In genomic region chr9:95132406-95133350, GRCh38 we compare ENCODE assay signal across 17 cellular contexts.
DNase-seq lines count a peak whose midpoint lies in the region; ATAC-seq and TF ChIP-seq lines count a peak whose summit lies in the region.
"Had no signal": no experiment of that assay in that cellular context is flagged by ENCODE, and none has a peak within 500 bp of the region (broad histone marks: within the 10 kb centered on the region; RNA-seq: fewer than 3 reads in every experiment).

No MANE protein-coding gene starts in this region.

- no peaks in the 10 kb centered on the region for H3K79me2 ChIP-seq in smooth muscle cell (ENCODE audit: low read depth)

- WGBS in smooth muscle cell (ENCODE audit: low lambda C conversion rate) = 54% methylated on average over 16 of the region's 16 CpGs

- no peak overlapping the region for H3K4me3 ChIP-seq in smooth muscle cell
- H3K4me3 ChIP-seq: BLaER1 treated with 17β-estradiol and CSF1 and Interleukin-3, amounts not matched to agents 10 nM and 100 nM; left lung had no signal

- DNase-seq in NCI-H1436 treated with DMSO at 0.1 percent for 48 hours (lab: John Stamatoyannopoulos, UW) = peak; percentile 21
- DNase-seq in SHP77 (lab: John Stamatoyannopoulos, UW) = peak; percentile 52 to 63
- peak; percentile 25 for DNase-seq in iris pigment epithelial cell (ENCODE audit: low read depth)
- DNase-seq in smooth muscle cell (lab: John Stamatoyannopoulos, UW; ENCODE audit: unreplicated experiment) = no peak
- DNase-seq in activated CD4-positive, alpha-beta T cell treated with anti-CD3 and anti-CD28 coated beads, Interleukin-2, amount 50 U/mL, for 48 hours = no peak
- no peak for DNase-seq in NCI-H2081 (lab: John Stamatoyannopoulos, UW)
- no peak for DNase-seq in NCI-H146 treated with DMSO at 0.1 percent for 48 hours (lab: John Stamatoyannopoulos, UW; ENCODE audit: unreplicated experiment)
- DNase-seq: activated CD4-positive, CD25-positive, alpha-beta regulatory T cell treated with anti-CD3 and anti-CD28 coated beads, Interleukin-2, amount 50 U/mL, for 72 hours; activated naive CD4-positive, alpha-beta T cell treated with Interleukin-2 at 50 U/mL for 16 hours; dermis blood vessel endothelial cell; DMS53; left lung; naive B cell; NCI-H187; T-helper 2 cell had no signal

- H3K4me2 ChIP-seq in smooth muscle cell = peak overlapping the region; percentile 10
- H3K4me2 ChIP-seq: BLaER1 treated with 17β-estradiol and CSF1 and Interleukin-3, amounts not matched to agents 10 nM and 100 nM had no signal

- no peaks in the 10 kb centered on the region for H3K9me3 ChIP-seq in smooth muscle cell (replicated peaks; ENCODE audit: low read depth)
- H3K9me3 ChIP-seq: BLaER1 treated with 17β-estradiol and CSF1 and Interleukin-3, amounts not matched to agents 10 nM and 100 nM; left lung had no signal

- H3K4me1 ChIP-seq in smooth muscle cell (ENCODE audit: low read depth) = peaks cover 5% of the 10 kb centered on the region

- no peaks in the 10 kb centered on the region for H3K27me3 ChIP-seq in smooth muscle cell (ENCODE audit: low read depth)
- H3K27me3 ChIP-seq: BLaER1 treated with 17β-estradiol and CSF1 and Interleukin-3, amounts not matched to agents 10 nM and 100 nM; left lung had no signal

- peak overlapping the region; percentile 39 for H3K27ac ChIP-seq in smooth muscle cell (ENCODE audit: low read depth)
- H3K27ac ChIP-seq: BLaER1 treated with 17β-estradiol and CSF1 and Interleukin-3, amounts not matched to agents 10 nM and 100 nM; left lung had no signal

- no peaks in the 10 kb centered on the region for H3K36me3 ChIP-seq in smooth muscle cell (ENCODE audit: low read depth)

- no peak for ATAC-seq in HG03280 (IDR thresholded peaks at IDR 0.05; ENCODE audit: unreplicated experiment)
- ATAC-seq: left lung had no signal

- no peak overlapping the region for H2AFZ ChIP-seq in smooth muscle cell (ENCODE audit: low read depth)

- no peak for TF ChIP-seq CTCF in smooth muscle cell (IDR thresholded peaks at IDR 0.05; ENCODE audit: borderline replicate concordance, insufficient read depth, poor library complexity, severe bottlenecking)

- H3K9ac ChIP-seq in smooth muscle cell (ENCODE audit: low read depth) = no peak overlapping the region

- peaks cover 14% of the 10 kb centered on the region for H3F3A ChIP-seq in smooth muscle cell (ENCODE audit: low read depth)

- H4K20me1 ChIP-seq in smooth muscle cell (ENCODE audit: low read depth) = no peaks in the 10 kb centered on the region
- H4K20me1 ChIP-seq: BLaER1 treated with 17β-estradiol and CSF1 and Interleukin-3, amounts not matched to agents 10 nM and 100 nM had no signal

Comparison
In these comparisons a context has a peak if more than half of its experiments do, and no peak if none do; other contexts are left out.
1. DNase-seq: peak in NCI-H1436 treated with DMSO at 0.1 percent for 48 hours (single experiment), SHP77 (2 of 2) and iris pigment epithelial cell (single experiment); none in smooth muscle cell (single experiment), activated CD4-positive, alpha-beta T cell treated with anti-CD3 and anti-CD28 coated beads, Interleukin-2, amount 50 U/mL, for 48 hours (0 of 2), NCI-H2081 (0 of 2) and NCI-H146 treated with DMSO at 0.1 percent for 48 hours (single experiment).